ENCODE assay signal across 8 cellular contexts in genomic region chr15:80480909-80481308, GRCh38.
DNase-seq lines count a peak whose midpoint lies in the region; ATAC-seq, FAIRE-seq and TF ChIP-seq lines count a peak whose summit lies in the region.

No MANE protein-coding gene starts in this region.

- POLR2A ChIA-PET in A549 (lab: Yijun Ruan, JAX) = no interaction called here

- DNase-seq in A549 (ENCODE audit: low read depth in 1 of 2, low spot score in 1 of 2) = no peak
- peak; percentile 48 for DNase-seq in NT2/D1 (ENCODE audit: low read depth, low spot score)
- peak; percentile 81 for DNase-seq in epithelial cell of esophagus (ENCODE audit: low read depth)
- peak; percentile 42 for DNase-seq in mucosa of gallbladder (ENCODE audit: low spot score)
- no peak for DNase-seq in NCI-H1694 (lab: John Stamatoyannopoulos, UW)
- DNase-seq in activated CD4-positive, CD25-positive, alpha-beta regulatory T cell treated with anti-CD3 and anti-CD28 coated beads, Interleukin-2, amount 50 U/mL, for 72 hours = no peak
- DNase-seq in stimulated activated CD4-positive, alpha-beta T cell treated with anti-CD3 and anti-CD28 coated beads, Interleukin-12 subunit alpha, Interleukin-12 subunit beta, amount 100 ng/mL, for 4 hours = no peak

- peaks cover 5% of the 10 kb centered on the region; the same call in 1 of the 3 replicates for H3K9me3 ChIP-seq in A549
- H3K9me3 ChIP-seq in NT2/D1 (ENCODE audit: insufficient read depth, low read length) = peaks cover 14% of the 10 kb centered on the region

- peak overlapping the region in 1 of 2 experiments; percentile 12; a peak in 1 of 6 replicates for H3K27ac ChIP-seq in A549

- no peak for TF ChIP-seq CTCF in A549 (IDR thresholded peaks at IDR 0.05)
- no peak for TF ChIP-seq CTCF in epithelial cell of esophagus (IDR thresholded peaks at IDR 0.05; ENCODE audit: insufficient read depth, low read depth, low read length, missing control alignments)

- 56% methylated on average over 4 of the region's 4 CpGs for WGBS in A549 (ENCODE audit: missing lambda C conversion rate)

- H3K4me3 ChIP-seq in A549 (no peak overlapping the region), NT2/D1 (ENCODE audit: insufficient read length, low read depth) (no peak overlapping the region), epithelial cell of esophagus (ENCODE audit: low read length) (no peak overlapping the region)

- no peak for TF ChIP-seq EP300 in A549 (IDR thresholded peaks at IDR 0.05)

- H3K4me2 ChIP-seq in A549 = no peak overlapping the region

- no peaks in the 10 kb centered on the region for H3K27me3 ChIP-seq in NT2/D1 (ENCODE audit: insufficient read depth, insufficient read length)

- FAIRE-seq in A549 (lab: Jason Lieb, UNC) = no peak

- peak; percentile 38 to 74; a peak in 3 of 6 replicates for ATAC-seq in A549
- no peak for ATAC-seq in GM18868 (IDR thresholded peaks at IDR 0.05; ENCODE audit: unreplicated experiment)

- CTCF ChIA-PET in A549 (lab: Yijun Ruan, JAX) = interaction anchor here (0.5 to 5.2 kb wide), 16 partner anchors 9 to 654 kb away, joined by 3 to 33 read pairs (median 3); partner anchors contain the start of gene CEMIP

- no peak overlapping the region for H3K9ac ChIP-seq in NT2/D1 (ENCODE audit: insufficient read length, low read depth)

- TF ChIP-seq POLR2A in A549 (IDR thresholded peaks at IDR 0.05; ENCODE audit: low read length) = no peak

- no peaks in the 10 kb centered on the region for H3K36me3 ChIP-seq in NT2/D1 (ENCODE audit: insufficient read depth, insufficient read length, low read length)

- TF ChIP-seq RAD21 in A549 (conservative IDR thresholded peaks at IDR 0.05 in 1 of 2, IDR thresholded peaks at IDR 0.05 in 1 of 2) = no peak

- H3K4me1 ChIP-seq in A549 = peaks cover 15% of the 10 kb centered on the region; the same call in 2 of the 3 replicates
- peaks cover 11% of the 10 kb centered on the region for H3K4me1 ChIP-seq in NT2/D1 (ENCODE audit: insufficient read depth, insufficient read length)

TF ChIP-seq in A549, 52 proteins besides CTCF, POLR2A, EP300 and RAD21:
- no peak for TF ChIP-seq NPAS2 (CRISPR knock-in tag; IDR thresholded peaks at IDR 0.05; ENCODE audit: borderline replicate concordance)
- TF ChIP-seq MAX (IDR thresholded peaks at IDR 0.05) = no peak
- no peak for TF ChIP-seq ZNF302 (CRISPR knock-in tag; IDR thresholded peaks at IDR 0.05)
- TF ChIP-seq RARB (CRISPR knock-in tag; IDR thresholded peaks at IDR 0.05) = no peak
- TF ChIP-seq CHD2 (IDR thresholded peaks at IDR 0.05; ENCODE audit: low read length, partially characterized antibody) = no peak
- TF ChIP-seq ATOH8 (CRISPR knock-in tag; IDR thresholded peaks at IDR 0.05; ENCODE audit: low read depth) = no peak
- no peak for TF ChIP-seq FOXS1 (CRISPR knock-in tag; IDR thresholded peaks at IDR 0.05)

Comparison
In these comparisons a context has a peak if more than half of its experiments do, and no peak if none do; other contexts are left out.
1. DNase-seq: peak in NT2/D1 (single experiment), epithelial cell of esophagus (single experiment) and mucosa of gallbladder (single experiment); none in A549 (0 of 2), NCI-H1694 (single experiment), activated CD4-positive, CD25-positive, alpha-beta regulatory T cell treated with anti-CD3 and anti-CD28 coated beads, Interleukin-2, amount 50 U/mL, for 72 hours (single experiment) and stimulated activated CD4-positive, alpha-beta T cell treated with anti-CD3 and anti-CD28 coated beads, Interleukin-12 subunit alpha, Interleukin-12 subunit beta, amount 100 ng/mL, for 4 hours (single experiment).